8 cellular contexts compared by ENCODE assay signal in the genomic region with DNA sequence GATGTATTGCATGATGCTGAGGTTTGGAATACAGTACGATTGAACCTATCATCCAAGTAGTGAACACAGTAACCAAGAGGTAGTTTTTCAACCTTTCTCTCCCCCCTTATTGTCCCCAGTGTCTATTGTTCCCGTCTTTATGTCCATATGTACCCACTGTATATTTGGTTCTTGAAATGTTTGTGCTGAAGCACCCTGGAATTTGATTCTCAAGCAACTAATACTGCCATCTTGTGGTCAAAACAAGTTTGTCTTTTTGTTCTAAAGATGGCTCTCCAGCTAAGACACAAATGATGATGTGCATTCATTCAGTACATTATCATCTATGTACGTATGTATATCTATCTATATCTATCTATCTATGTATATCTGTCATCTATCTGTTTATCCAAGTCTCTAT. TPM values are rescaled to one million over a fixed set of nuclear protein-coding genes. Genes with fewer than 3 reads are reported as not detected.
DNase-seq lines count a peak whose midpoint lies in the region; ATAC-seq, FAIRE-seq and TF ChIP-seq lines count a peak whose summit lies in the region.

No MANE protein-coding gene starts in this region.

- H3K79me2 ChIP-seq in H1 (ENCODE audit: control insufficient read depth in 1 of 2, insufficient read depth in 2 of 2, low read length in 2 of 2) = no peaks in the 10 kb centered on the region

- TF ChIP-seq EP300 in H1 (IDR thresholded peaks at IDR 0.05; ENCODE audit: borderline replicate concordance in 1 of 2, low read depth in 2 of 2, low read length in 2 of 2) = no peak

- WGBS in H1 (ENCODE audit: extremely low coverage in 1 of 2, insufficient coverage in 1 of 2, insufficient read length in 1 of 2, insufficient replicate concordance in 2 of 2, low coverage in 1 of 2, low lambda C conversion rate in 2 of 2, missing lambda C conversion rate in 1 of 2), 2 experiments = 49% methylated on average over 3 of the region's 3 CpGs; no CpG with 5 or more reads in 1 of the 2 experiments

- H4K20me1 ChIP-seq in H1 (replicated peaks in 1 of 2; ENCODE audit: control insufficient read depth in 1 of 2, insufficient read depth in 2 of 2, low read length in 2 of 2) = no peaks in the 10 kb centered on the region

- H3K27me3 ChIP-seq in NT2/D1 (ENCODE audit: insufficient read depth, insufficient read length) = no peaks in the 10 kb centered on the region
- H3K27me3 ChIP-seq in H1 (replicated peaks in 1 of 4; ENCODE audit: control insufficient read depth in 3 of 4, extremely low read depth in 1 of 4, insufficient read depth in 3 of 4, low read length in 3 of 4) = no peaks in the 10 kb centered on the region
- no peaks in the 10 kb centered on the region for H3K27me3 ChIP-seq in effector memory CD4-positive, alpha-beta T cell (replicated peaks; ENCODE audit: control insufficient read depth, insufficient read depth, low read length, poor library complexity, severe bottlenecking)

- no peak overlapping the region for H3K27ac Mint-ChIP-seq in neural crest cell (ENCODE audit: unreplicated experiment)

- no peak overlapping the region for H3K14ac ChIP-seq in H1 (ENCODE audit: insufficient read length)

- H2AK5ac ChIP-seq in H1 (ENCODE audit: low read depth, low read length) = no peak overlapping the region

- no peak overlapping the region for H3K18ac ChIP-seq in H1 (ENCODE audit: extremely low read depth, low read length)

- TF ChIP-seq POLR2A in H1 (IDR thresholded peaks at IDR 0.05; ENCODE audit: control extremely low read depth in 1 of 2, low read depth in 2 of 2, low read length in 2 of 2) = no peak

- H2BK5ac ChIP-seq in H1 (ENCODE audit: low read depth, low read length) = no peak overlapping the region

- H3K9me3 ChIP-seq in NT2/D1 (ENCODE audit: insufficient read depth, low read length) (no peaks in the 10 kb centered on the region), H1 (ENCODE audit: insufficient read depth in 2 of 2, low read depth in 1 of 2, low read length in 1 of 2) (no peaks in the 10 kb centered on the region)
- no peaks in the 10 kb centered on the region for H3K9me3 ChIP-seq in effector memory CD4-positive, alpha-beta T cell (ENCODE audit: control insufficient read depth, low read length)

- H3K4ac ChIP-seq in H1 (replicated peaks; ENCODE audit: insufficient read length, low read depth, low read length) = no peak overlapping the region

- H3K36me3 Mint-ChIP-seq in neural crest cell (ENCODE audit: low read depth) = no peaks in the 10 kb centered on the region

- H3K4me3 Mint-ChIP-seq in neural crest cell = no peak overlapping the region

- no peak overlapping the region for H2BK12ac ChIP-seq in H1 (ENCODE audit: low read depth, low read length)

- H3K23me2 ChIP-seq in H1 (ENCODE audit: low read depth, low read length) = no peaks in the 10 kb centered on the region

- no peak overlapping the region for H2BK20ac ChIP-seq in H1 (ENCODE audit: low read length)

- H3K9me3 Mint-ChIP-seq in neural crest cell = no peaks in the 10 kb centered on the region

- peak; percentile 65 to 69 for TF ChIP-seq RAD21 in H1 (IDR thresholded peaks at IDR 0.05 in 1 of 2, conservative IDR thresholded peaks at IDR 0.05 in 1 of 2; ENCODE audit: low read depth in 2 of 2, low read length in 2 of 2)

- H3K27me3 Mint-ChIP-seq in neural crest cell (ENCODE audit: low read depth) = no peaks in the 10 kb centered on the region

- H4K91ac ChIP-seq in H1 (replicated peaks; ENCODE audit: insufficient read length, low read length) = no peak overlapping the region

- no peak overlapping the region for H3K23ac ChIP-seq in H1 (ENCODE audit: insufficient read length)

- H3K36me3 ChIP-seq in NT2/D1 (ENCODE audit: insufficient read depth, insufficient read length, low read length) (no peaks in the 10 kb centered on the region), H1 (ENCODE audit: control insufficient read depth in 2 of 4, insufficient read depth in 4 of 4, low read length in 3 of 4) (no peaks in the 10 kb centered on the region)
- H3K36me3 ChIP-seq in effector memory CD4-positive, alpha-beta T cell (ENCODE audit: control insufficient read depth, insufficient read depth, low read length) = no peaks in the 10 kb centered on the region

- no peak overlapping the region for H2AFZ ChIP-seq in H1 (ENCODE audit: low read length)

- DNase-seq in GM12864 (ENCODE audit: low read depth) (no peak), NT2/D1 (ENCODE audit: low read depth, low spot score) (peak; percentile 18), H1 (ENCODE audit: low read depth in 1 of 2, low spot score in 2 of 2) (no peak), neural crest cell (ENCODE audit: low read depth, low spot score) (no peak)
- no peak for DNase-seq in effector memory CD4-positive, alpha-beta T cell

- ATAC-seq in HG03520 (IDR thresholded peaks at IDR 0.05; ENCODE audit: unreplicated experiment) (peak; percentile 64), HG03280 (IDR thresholded peaks at IDR 0.05; ENCODE audit: unreplicated experiment) (no peak)

- H2BK15ac ChIP-seq in H1 (ENCODE audit: low read length) = no peak overlapping the region

- no peak overlapping the region for H3K4me3 ChIP-seq in GM12864 (ENCODE audit: low read depth, low read length)
- no peak overlapping the region for H3K4me3 ChIP-seq in NT2/D1 (ENCODE audit: insufficient read length, low read depth)
- no peak overlapping the region for H3K4me3 ChIP-seq in H1 (ENCODE audit: extremely low read depth in 1 of 4, insufficient read depth in 2 of 4, low read depth in 3 of 4, low read length in 4 of 4)
- H3K4me3 ChIP-seq in effector memory CD4-positive, alpha-beta T cell (ENCODE audit: insufficient read depth, low read depth, low read length, poor library complexity, severe bottlenecking) = no peak overlapping the region

- peaks cover 10% of the 10 kb centered on the region for H3K4me1 Mint-ChIP-seq in neural crest cell

- TF ChIP-seq CTCF in GM12864 (IDR thresholded peaks at IDR 0.05; ENCODE audit: low read depth, low read length, missing control alignments) = peak; percentile 29
- peak in 2 of 3 experiments; percentile 19 to 34; a peak in 2 of 4 replicates for TF ChIP-seq CTCF in H1 (IDR thresholded peaks at IDR 0.05; ENCODE audit: control extremely low read depth in 1 of 3, insufficient read depth in 1 of 3, low read depth in 1 of 3, low read length in 3 of 3)
- TF ChIP-seq CTCF in neural crest cell (conservative IDR thresholded peaks at IDR 0.05) = peak; percentile 82

- POLR2A ChIA-PET in H1 (lab: Charles Lee; ENCODE audit: partially characterized antibody) = no interaction called here

- H3K79me1 ChIP-seq in H1 (ENCODE audit: low read depth, low read length) = no peaks in the 10 kb centered on the region

- no peak overlapping the region for H3K56ac ChIP-seq in H1 (replicated peaks; ENCODE audit: insufficient read length, low read depth, low read length)

- FAIRE-seq in A204.1 (lab: Jason Lieb, UNC) (peak; percentile 90), H1 (lab: Jason Lieb, UNC) (peak; percentile 80)

- H3K4me2 ChIP-seq in H1 (ENCODE audit: insufficient read depth in 1 of 2, low read depth in 2 of 2, low read length in 2 of 2) = no peak overlapping the region

- no peak overlapping the region for H2BK120ac ChIP-seq in H1 (replicated peaks; ENCODE audit: low read depth, low read length)

- H3K9ac ChIP-seq in NT2/D1 (ENCODE audit: insufficient read length, low read depth) (no peak overlapping the region), H1 (replicated peaks in 1 of 4; ENCODE audit: extremely low read depth in 1 of 4, low read depth in 3 of 4, low read length in 3 of 4) (no peak overlapping the region)

- H3K4me1 ChIP-seq in NT2/D1 (ENCODE audit: insufficient read depth, insufficient read length) = no peaks in the 10 kb centered on the region
- H3K4me1 ChIP-seq in H1 (replicated peaks in 1 of 4; ENCODE audit: control insufficient read depth in 3 of 4, insufficient read depth in 4 of 4, low read length in 3 of 4) = no peaks in the 10 kb centered on the region
- H3K4me1 ChIP-seq in effector memory CD4-positive, alpha-beta T cell (ENCODE audit: control insufficient read depth, insufficient read depth, low read length, poor library complexity, severe bottlenecking) = no peaks in the 10 kb centered on the region

- no peak overlapping the region for H4K5ac ChIP-seq in H1 (ENCODE audit: insufficient read length, low read depth, low read length)

- CTCF ChIA-PET in H1 (lab: Charles Lee; ENCODE audit: partially characterized antibody) = interaction anchor here (0.6 to 2.5 kb wide), 20 partner anchors 12 to 278 kb away, joined by 3 to 18 read pairs (median 4); no protein-coding TSS in a partner anchor

- no peak overlapping the region for H3K27ac ChIP-seq in H1 (ENCODE audit: low read depth, low read length)
- H3K27ac ChIP-seq in effector memory CD4-positive, alpha-beta T cell (ENCODE audit: insufficient read depth, low read length, poor library complexity, severe bottlenecking) = no peak overlapping the region

- H4K8ac ChIP-seq in H1 (ENCODE audit: extremely low read depth, insufficient read depth, low read length) = no peak overlapping the region

TF ChIP-seq in H1, 55 proteins besides CTCF, POLR2A, EP300 and RAD21:
- TF ChIP-seq TEAD4 (IDR thresholded peaks at IDR 0.05; ENCODE audit: low read depth, low read length) = peak; percentile 27; the same call in 1 of the 2 replicates
- no peak for TF ChIP-seq TAF7 (optimal IDR thresholded peaks at IDR 0.05; ENCODE audit: borderline replicate concordance, low read depth, low read length)

RNA-seq across cellular contexts. Expression of gene DCX, which starts 33.5 kb away (rescaled TPM):
- total RNA-seq in H1 (2021; fragmentation: NEBNext Ultra II Directional; extraction: Animal tissue kit (Norgen Biotek cat#: 25700)) = 2.4 and 3.3 TPM in 2 replicates
- 0.82 and 1.3 TPM in 2 replicates for polyA plus RNA-seq in H1 (2011; rRNA removed)
- 1.2 TPM for polyA plus RNA-seq in H1 (2011; cell fraction: cytosol; rRNA removed)
- 1.9 TPM for polyA plus RNA-seq in H1 (2011; cell fraction: nucleus; rRNA removed)
- polyA plus RNA-seq in H1 (2012, experiment 1 of 2) = 0.56 to 0.98 TPM (median 0.86 TPM) in 4 replicates
- polyA plus RNA-seq in H1 (2012, experiment 2 of 2) = 0.07 TPM
- 1.7 TPM for polyA plus RNA-seq in H1 (2013, experiment 1 of 2)
- polyA plus RNA-seq in H1 (2013, experiment 2 of 2) = 1.6 TPM
- polyA minus RNA-seq in H1 (2011; rRNA and poly(A)+ RNA removed) = 8.4 and 9.9 TPM in 2 replicates
- polyA minus RNA-seq in H1 (2011; cell fraction: cytosol; rRNA and poly(A)+ RNA removed) = 1.4 TPM
- 4.1 TPM for polyA minus RNA-seq in H1 (2011; cell fraction: nucleus; rRNA and poly(A)+ RNA removed)
- total RNA-seq in neural crest cell = 80.8 and 86.4 TPM in 2 replicates

Comparison
In these comparisons a context has a peak if more than half of its experiments do, and no peak if none do; other contexts are left out.
1. CTCF ChIP-seq: peak in every context shown above with its lines; median percentile 82 in neural crest cell; 29 in GM12864; 26 in H1.
2. RNA of gene DCX, which starts 33.5 kb away (total RNA-seq): 80.8 to 86.4 TPM in neural crest cell; 2.4 to 3.3 TPM in H1; every median in the first group is over 10 times any median in the second.